In genomic region chr11:27401280-27401679, GRCh38 we compare ENCODE assay signal across 16 cellular contexts.
"Had no signal": no experiment of that assay in that cellular context is flagged by ENCODE, and none has a peak within 500 bp of the region (broad histone marks: within the 10 kb centered on the region; RNA-seq: fewer than 3 reads in every experiment).

No MANE protein-coding gene starts in this region.

- H3K36me3 ChIP-seq: adrenal gland, esophagus muscularis mucosa, uterus had no signal

- H3K27me3 ChIP-seq: adrenal gland, esophagus muscularis mucosa, foreskin keratinocyte, uterus had no signal

- H3K4me3 Mint-ChIP-seq: activated B cell treated with CpG ODN at 0.5 μM for 24 hours; activated CD4-positive, alpha-beta T cell treated with anti-CD3 and anti-CD28 coated beads, Interleukin-2, amount 10 ng/mL, durations not matched to agents 7 days and 5 days; activated naive CD4-positive, alpha-beta T cell treated with anti-CD3 and anti-CD28 coated beads for 36 hours; central memory CD8-positive, alpha-beta T cell; endodermal cell; neural crest cell; T-helper 1 cell treated with Interleukin-12 subunit alpha and Interleukin-12 subunit beta and Interleukin-4 antibody, amounts not matched to agents 30 μg/mL and 1 μg/mL, for 36 hours had no signal

- H3K4me1 Mint-ChIP-seq: activated B cell treated with CpG ODN at 0.5 μM for 24 hours; activated CD4-positive, alpha-beta T cell treated with anti-CD3 and anti-CD28 coated beads, Interleukin-2, amount 10 ng/mL, durations not matched to agents 7 days and 5 days; central memory CD8-positive, alpha-beta T cell had no signal

- H3K4me3 ChIP-seq: adrenal gland, esophagus muscularis mucosa, uterus had no signal

- H3K27me3 Mint-ChIP-seq: activated B cell treated with CpG ODN at 0.5 μM for 24 hours; activated CD4-positive, alpha-beta T cell treated with anti-CD3 and anti-CD28 coated beads, Interleukin-2, amount 10 ng/mL, durations not matched to agents 7 days and 5 days had no signal

- DNase-seq: activated B cell treated with CpG ODN at 0.5 μM for 24 hours; activated CD4-positive, alpha-beta T cell treated with anti-CD3 and anti-CD28 coated beads, Interleukin-2, amount 10 ng/mL, durations not matched to agents 7 days and 5 days; activated CD8-positive, alpha-beta memory T cell treated with anti-CD3 and anti-CD28 coated beads for 24 hours; activated naive CD4-positive, alpha-beta T cell treated with anti-CD3 and anti-CD28 coated beads for 36 hours; adrenal gland; endodermal cell; head of caudate nucleus; left ventricle myocardium superior; small intestine; uterus had no signal

- H3K27ac Mint-ChIP-seq: activated B cell treated with CpG ODN at 0.5 μM for 24 hours; activated CD4-positive, alpha-beta T cell treated with anti-CD3 and anti-CD28 coated beads, Interleukin-2, amount 10 ng/mL, durations not matched to agents 7 days and 5 days; activated naive CD4-positive, alpha-beta T cell treated with anti-CD3 and anti-CD28 coated beads for 36 hours; endodermal cell; T-helper 1 cell treated with Interleukin-12 subunit alpha and Interleukin-12 subunit beta and Interleukin-4 antibody, amounts not matched to agents 30 μg/mL and 1 μg/mL, for 36 hours had no signal

- H3K4me1 ChIP-seq: uterus had no signal

- H3K27ac ChIP-seq: adrenal gland, esophagus muscularis mucosa, foreskin keratinocyte, uterus had no signal

- H3K9me3 ChIP-seq: adrenal gland, esophagus muscularis mucosa, uterus had no signal

- FAIRE-seq: islet of Langerhans, small intestine had no signal

- H3K9me3 Mint-ChIP-seq: activated B cell treated with CpG ODN at 0.5 μM for 24 hours; activated CD4-positive, alpha-beta T cell treated with anti-CD3 and anti-CD28 coated beads, Interleukin-2, amount 10 ng/mL, durations not matched to agents 7 days and 5 days; activated naive CD4-positive, alpha-beta T cell treated with anti-CD3 and anti-CD28 coated beads for 36 hours; central memory CD8-positive, alpha-beta T cell; endodermal cell; neural crest cell; T-helper 1 cell treated with Interleukin-12 subunit alpha and Interleukin-12 subunit beta and Interleukin-4 antibody, amounts not matched to agents 30 μg/mL and 1 μg/mL, for 36 hours had no signal

- ATAC-seq: left ventricle myocardium superior had no signal
